11 cellular contexts compared by ENCODE assay signal in genomic region chr22:30267382-30268302, GRCh38. TPM values are rescaled to one million over a fixed set of nuclear protein-coding genes. Genes with fewer than 3 reads are reported as not detected.
DNase-seq lines count a peak whose midpoint lies in the region; ATAC-seq and TF ChIP-seq lines count a peak whose summit lies in the region.
"Had no signal": no experiment of that assay in that cellular context is flagged by ENCODE, and none has a peak within 500 bp of the region (broad histone marks: within the 10 kb centered on the region; RNA-seq: fewer than 3 reads in every experiment).

No MANE protein-coding gene starts in this region.

- H3K4me3 ChIP-seq in gastroesophageal sphincter = no peak overlapping the region
- H3K4me3 ChIP-seq: MG63 had no signal

- ATAC-seq in gastroesophageal sphincter (no peak), HG02973 (IDR thresholded peaks at IDR 0.05; ENCODE audit: unreplicated experiment) (no peak), HG02938 (IDR thresholded peaks at IDR 0.05; ENCODE audit: unreplicated experiment) (no peak)

- H3K27ac Mint-ChIP-seq in T-helper 2 cell treated with Interferon-gamma antibody and Interleukin-4, amounts not matched to agents 5 μg/mL and 100 μg/mL, for 36 hours = peak overlapping the region; percentile 99
- H3K27ac Mint-ChIP-seq: HFFc6 had no signal

- TF ChIP-seq POLR2A in gastroesophageal sphincter (IDR thresholded peaks at IDR 0.05) = no peak

- H3K27me3 Mint-ChIP-seq in T-helper 2 cell treated with Interferon-gamma antibody and Interleukin-4, amounts not matched to agents 5 μg/mL and 100 μg/mL, for 36 hours (ENCODE audit: low read depth) = no peaks in the 10 kb centered on the region

- H3K9me3 ChIP-seq in gastroesophageal sphincter = no peaks in the 10 kb centered on the region
- H3K9me3 ChIP-seq: MG63 had no signal

- no peaks in the 10 kb centered on the region for H3K27me3 ChIP-seq in gastroesophageal sphincter
- H3K27me3 ChIP-seq: MG63 had no signal

- in situ Hi-C loops in GM13976 (cut with MboI; ENCODE audit: low sequenced_read_pairs, unreplicated experiment) = loop anchor here (10.0 kb wide), 1 partner anchor 163 kb away; no protein-coding TSS in a partner anchor

- TF ChIP-seq EP300 in gastroesophageal sphincter (IDR thresholded peaks at IDR 0.05) = no peak

- peak overlapping the region in 1 of 4 donors; percentile 66 for H3K27ac ChIP-seq in gastroesophageal sphincter

- peak overlapping the region; percentile 97 for H3K4me3 Mint-ChIP-seq in T-helper 2 cell treated with Interferon-gamma antibody and Interleukin-4, amounts not matched to agents 5 μg/mL and 100 μg/mL, for 36 hours
- H3K4me3 Mint-ChIP-seq: HFFc6 had no signal

- H3K36me3 Mint-ChIP-seq in T-helper 2 cell treated with Interferon-gamma antibody and Interleukin-4, amounts not matched to agents 5 μg/mL and 100 μg/mL, for 36 hours (ENCODE audit: low read depth) = peaks cover 81% of the 10 kb centered on the region

- H3K36me3 ChIP-seq in gastroesophageal sphincter = no peaks in the 10 kb centered on the region
- H3K36me3 ChIP-seq: MG63 had no signal

- H3K9me3 Mint-ChIP-seq in T-helper 2 cell treated with Interferon-gamma antibody and Interleukin-4, amounts not matched to agents 5 μg/mL and 100 μg/mL, for 36 hours = no peaks in the 10 kb centered on the region
- H3K9me3 Mint-ChIP-seq: HFFc6 had no signal

- peaks cover 46% of the 10 kb centered on the region for H3K4me1 Mint-ChIP-seq in T-helper 2 cell treated with Interferon-gamma antibody and Interleukin-4, amounts not matched to agents 5 μg/mL and 100 μg/mL, for 36 hours (ENCODE audit: low read depth)

- H3K4me1 ChIP-seq in gastroesophageal sphincter = peaks cover 0 to 9% (median 6%) of the 10 kb centered on the region in 3 donors

- DNase-seq in GM13976 (ENCODE audit: low spot score) (peak; percentile 68), GM20000 (ENCODE audit: low spot score) (no peak)
- peak; percentile 68 for DNase-seq in T-helper 2 cell treated with Interferon-gamma antibody and Interleukin-4, amounts not matched to agents 5 μg/mL and 100 μg/mL, for 36 hours (ENCODE audit: low spot score)
- peak; percentile 65 for DNase-seq in central memory CD4-positive, alpha-beta T cell
- DNase-seq in stimulated activated CD4-positive, alpha-beta T cell treated with anti-CD3 and anti-CD28 coated beads, Interleukin-4, amount 100 ng/mL, for 24 hours = peak; percentile 49
- DNase-seq: HFFc6, MG63 had no signal

- 75% methylated on average over 3 of the region's 14 CpGs; no CpG with 5 or more reads in 1 of the 2 donors for WGBS in gastroesophageal sphincter (ENCODE audit: low coverage in 1 of 2), 2 donors

- no peak for TF ChIP-seq CTCF in GM13976 (IDR thresholded peaks at IDR 0.05; ENCODE audit: borderline replicate concordance, control extremely low read depth, extremely low read depth, insufficient read depth, missing control alignments)
- no peak for TF ChIP-seq CTCF in gastroesophageal sphincter (IDR thresholded peaks at IDR 0.05)
- TF ChIP-seq CTCF in GM20000 (IDR thresholded peaks at IDR 0.05; ENCODE audit: extremely low read depth, missing control alignments) = no peak

RNA-seq across cellular contexts. Expression of gene OSM, which starts 1.0 kb away (rescaled TPM):
- total RNA-seq in gastroesophageal sphincter = 1 to 10 TPM in 2 of 4 donors, not detected in 2; 4.1 to 7.7 TPM
- total RNA-seq: bronchial epithelial cell, HFFc6 had no signal

RNA-seq across cellular contexts. Expression of gene LIF, which starts 21.1 kb away (rescaled TPM):
- total RNA-seq in gastroesophageal sphincter = 10 to 100 TPM in 1 of 4 donors, under 1 TPM in 2, not detected in 1; 0.58 to 15.8 (median 0.59) TPM

RNA-seq across cellular contexts. Expression of gene CASTOR1, which starts 21.7 kb away (rescaled TPM):
- 10 to 100 TPM; 12.9 to 17.1 (median 16.2) TPM for total RNA-seq in gastroesophageal sphincter

RNA-seq across cellular contexts. Expression of gene TBC1D10A, which starts 59.1 kb away (rescaled TPM):
- total RNA-seq in gastroesophageal sphincter = 10 to 100 TPM; 25.3 to 30.8 (median 26.0) TPM
